In genomic region chr15:69478259-69478687, GRCh38 we compare ENCODE assay signal across 1 cellular context.
TF ChIP-seq lines count a peak whose summit lies in the region.

No MANE protein-coding gene starts in this region.

TF ChIP-seq in K562, 482 proteins besides CTCF, POLR2A, EP300 and RAD21 (continued from another document):
- TF ChIP-seq TAF1 (IDR thresholded peaks at IDR 0.05; ENCODE audit: control insufficient read depth, extremely low read depth, insufficient read depth, low read length, severe bottlenecking), result no peak
- 0 out of 2 replicates have a peak, but pooled peaks have one; percentile 4 for TF ChIP-seq EGR1 (conservative IDR thresholded peaks at IDR 0.05)
- TF ChIP-seq, protein P1, sequence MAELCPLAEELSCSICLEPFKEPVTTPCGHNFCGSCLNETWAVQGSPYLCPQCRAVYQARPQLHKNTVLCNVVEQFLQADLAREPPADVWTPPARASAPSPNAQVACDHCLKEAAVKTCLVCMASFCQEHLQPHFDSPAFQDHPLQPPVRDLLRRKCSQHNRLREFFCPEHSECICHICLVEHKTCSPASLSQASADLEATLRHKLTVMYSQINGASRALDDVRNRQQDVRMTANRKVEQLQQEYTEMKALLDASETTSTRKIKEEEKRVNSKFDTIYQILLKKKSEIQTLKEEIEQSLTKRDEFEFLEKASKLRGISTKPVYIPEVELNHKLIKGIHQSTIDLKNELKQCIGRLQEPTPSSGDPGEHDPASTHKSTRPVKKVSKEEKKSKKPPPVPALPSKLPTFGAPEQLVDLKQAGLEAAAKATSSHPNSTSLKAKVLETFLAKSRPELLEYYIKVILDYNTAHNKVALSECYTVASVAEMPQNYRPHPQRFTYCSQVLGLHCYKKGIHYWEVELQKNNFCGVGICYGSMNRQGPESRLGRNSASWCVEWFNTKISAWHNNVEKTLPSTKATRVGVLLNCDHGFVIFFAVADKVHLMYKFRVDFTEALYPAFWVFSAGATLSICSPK (IDR thresholded peaks at IDR 0.05; ENCODE audit: borderline replicate concordance), result no peak
- 0 out of 2 replicates have a peak, but pooled peaks have one; percentile 14 for TF ChIP-seq CC2D1A (IDR thresholded peaks at IDR 0.05)
- no peak for TF ChIP-seq CREB3L1 (IDR thresholded peaks at IDR 0.05; ENCODE audit: borderline replicate concordance, low read depth)
- no peak for TF ChIP-seq SP1 (CRISPR knock-in tag; IDR thresholded peaks at IDR 0.05)
- peak; percentile 46; the same call in 1 of the 2 replicates for TF ChIP-seq XRCC5 (IDR thresholded peaks at IDR 0.05; ENCODE audit: low read depth, low read length)
- TF ChIP-seq RFX5 (IDR thresholded peaks at IDR 0.05; ENCODE audit: low read depth, low read length), result no peak
- TF ChIP-seq CTBP1 (IDR thresholded peaks at IDR 0.05; ENCODE audit: borderline replicate concordance), result peak; percentile 18; the same call in 1 of the 2 replicates
- no peak for TF ChIP-seq TGIF2 (CRISPR knock-in tag; IDR thresholded peaks at IDR 0.05)
- TF ChIP-seq CCNT2 (IDR thresholded peaks at IDR 0.05; ENCODE audit: borderline replicate concordance, extremely low read depth, insufficient read length, low read depth, low read length), result no peak
- peak; percentile 64 for TF ChIP-seq ZBTB7A (IDR thresholded peaks at IDR 0.05; ENCODE audit: borderline replicate concordance, control insufficient read depth, low read depth, low read length)
- no peak for TF ChIP-seq U2AF1 (optimal IDR thresholded peaks at IDR 0.05; ENCODE audit: low read depth, low read length)
- TF ChIP-seq KDM2B (CRISPR knock-in tag; IDR thresholded peaks at IDR 0.05), result no peak
- 0 out of 2 replicates have a peak, but pooled peaks have one; percentile 47 for TF ChIP-seq DEAF1 (CRISPR knock-in tag; IDR thresholded peaks at IDR 0.05)
TF ChIP-seq in K562: peak in this region for 8.
